In the genomic region with DNA sequence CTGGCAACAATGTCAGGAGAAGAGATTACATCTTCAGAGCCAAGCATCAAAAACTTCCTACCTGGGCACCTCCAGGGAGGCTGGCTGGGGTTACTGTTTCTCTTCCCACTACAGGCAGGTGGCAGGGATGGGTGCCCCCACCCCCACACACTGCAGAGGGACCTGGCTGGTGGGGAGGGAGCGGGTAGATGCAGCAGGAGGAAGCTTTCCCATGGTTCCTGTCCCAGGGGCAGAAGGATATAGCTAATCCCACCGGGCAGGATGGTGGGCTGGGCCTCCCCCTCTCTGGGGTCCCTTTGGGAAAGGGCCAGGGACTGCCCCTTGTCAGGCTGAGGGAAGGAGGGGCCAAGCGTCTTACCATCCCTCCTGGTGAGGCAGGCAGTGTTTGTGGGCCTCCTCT, we compare ENCODE assay signal across 9 cellular contexts. TPM values are rescaled to one million over a fixed set of nuclear protein-coding genes. Genes with fewer than 3 reads are reported as not detected.
DNase-seq lines count a peak whose midpoint lies in the region; ATAC-seq, FAIRE-seq and TF ChIP-seq lines count a peak whose summit lies in the region.
"Had no signal": no experiment of that assay in that cellular context is flagged by ENCODE, and none has a peak within 500 bp of the region (broad histone marks: within the 10 kb centered on the region; RNA-seq: fewer than 3 reads in every experiment).

No MANE protein-coding gene starts in this region.

- no peaks in the 10 kb centered on the region for H3K36me3 Mint-ChIP-seq in CD8-positive, alpha-beta T cell

- intact Hi-C loops in CD8-positive, alpha-beta T cell (cut with DNase I, micrococcal nuclease): no loop called here
- intact Hi-C loops in esophagus squamous epithelium (cut with DNase I): no loop called here
- intact Hi-C loops in ovary (cut with DNase I): no loop called here

- no peak for TF ChIP-seq EP300 in ovary (IDR thresholded peaks at IDR 0.05)

- POLR2A ChIA-PET in CD8-positive, alpha-beta T cell (lab: Charles Lee): interaction anchor here (1.3 to 2.1 kb wide), 2 partner anchors 12 to 101 kb away, joined by 3 to 8 read pairs; no protein-coding TSS in a partner anchor
- POLR2A ChIA-PET in RWPE1 (lab: Yijun Ruan, JAX; ENCODE audit: low non-redundant PET): no interaction called here

- TF ChIP-seq CTCF in CD8-positive, alpha-beta T cell (IDR thresholded peaks at IDR 0.05): no peak
- TF ChIP-seq CTCF in RWPE1 (conservative IDR thresholded peaks at IDR 0.05; ENCODE audit: low read depth) (no peak), esophagus squamous epithelium (IDR thresholded peaks at IDR 0.05) (no peak), ovary (IDR thresholded peaks at IDR 0.05) (no peak), D721Med (IDR thresholded peaks at IDR 0.05; ENCODE audit: insufficient read depth, missing control alignments) (no peak)

- no peak for ATAC-seq in CD8-positive, alpha-beta T cell
- ATAC-seq in HG02571 (IDR thresholded peaks at IDR 0.05; ENCODE audit: unreplicated experiment): no peak

- peaks cover 36% of the 10 kb centered on the region for H3K27me3 Mint-ChIP-seq in CD8-positive, alpha-beta T cell (ENCODE audit: low read depth)

- H3K27ac Mint-ChIP-seq in CD8-positive, alpha-beta T cell: no peak overlapping the region

- peaks cover 12% of the 10 kb centered on the region for H3K4me1 ChIP-seq in CD8-positive, alpha-beta T cell (ENCODE audit: insufficient read depth, low read length)
- H3K4me1 ChIP-seq in esophagus squamous epithelium (peaks cover 7 to 53% (median 11%) of the 10 kb centered on the region in 3 donors), ovary (ENCODE audit: insufficient read depth) (peaks cover 5% of the 10 kb centered on the region)

- no peaks in the 10 kb centered on the region for H3K9me3 Mint-ChIP-seq in CD8-positive, alpha-beta T cell

- no peaks in the 10 kb centered on the region for H3K27me3 ChIP-seq in CD8-positive, alpha-beta T cell (ENCODE audit: insufficient read depth, low read length)
- peaks cover 0 to 8% (median 0%) of the 10 kb centered on the region in 4 donors for H3K27me3 ChIP-seq in esophagus squamous epithelium
- H3K27me3 ChIP-seq in ovary: no peaks in the 10 kb centered on the region

- peak overlapping the region; percentile 41 for H3K4me3 ChIP-seq in CD8-positive, alpha-beta T cell (ENCODE audit: low read depth, low read length)
- H3K4me3 ChIP-seq in esophagus squamous epithelium (peak overlapping the region; percentile 32 to 78 (median 52)), ovary (peak overlapping the region; percentile 52)

- peaks cover 5% of the 10 kb centered on the region for H3K4me1 Mint-ChIP-seq in CD8-positive, alpha-beta T cell (ENCODE audit: low read depth)

- WGBS in esophagus squamous epithelium, 2 donors: 20 to 40% methylated on average over 1 of the region's 3 CpGs
- 47 to 64% (median 50%) methylated on average over 3 of the region's 3 CpGs for WGBS in ovary, 3 donors

- TF ChIP-seq POLR2A in esophagus squamous epithelium (IDR thresholded peaks at IDR 0.05): no peak
- TF ChIP-seq POLR2A in ovary (IDR thresholded peaks at IDR 0.05): no peak

- H3K9me3 ChIP-seq in CD8-positive, alpha-beta T cell (ENCODE audit: low read length): no peaks in the 10 kb centered on the region
- H3K9me3 ChIP-seq in esophagus squamous epithelium: no peaks in the 10 kb centered on the region
- H3K9me3 ChIP-seq in ovary: no peaks in the 10 kb centered on the region

- peak overlapping the region; percentile 75 for H3K4me3 Mint-ChIP-seq in CD8-positive, alpha-beta T cell

- no peak overlapping the region for H3K27ac ChIP-seq in CD8-positive, alpha-beta T cell (ENCODE audit: low read depth, low read length)
- H3K27ac ChIP-seq in RWPE1: peak overlapping the region; percentile 51
- H3K27ac ChIP-seq in esophagus squamous epithelium: peak overlapping the region in 3 of 4 donors; percentile 35 to 75 (median 72)
- H3K27ac ChIP-seq in ovary: peak overlapping the region; percentile 59 to 72

- DNase-seq in CD8-positive, alpha-beta T cell: no peak
- DNase-seq in RWPE1 (ENCODE audit: low spot score): no peak
- no peak for DNase-seq in esophagus squamous epithelium (lab: John Stamatoyannopoulos, UW)
- DNase-seq in ovary: peak in 1 of 5 donors; percentile 22
- DNase-seq in D721Med (ENCODE audit: insufficient read length, low spot score): no peak
- no peak for DNase-seq in NCI-H1105 (lab: John Stamatoyannopoulos, UW)
- no peak for DNase-seq in Kasumi-1 (lab: John Stamatoyannopoulos, UW)
- DNase-seq: T1000 had no signal

- H3K36me3 ChIP-seq in CD8-positive, alpha-beta T cell (ENCODE audit: insufficient read depth, low read length): no peaks in the 10 kb centered on the region
- no peaks in the 10 kb centered on the region for H3K36me3 ChIP-seq in esophagus squamous epithelium
- H3K36me3 ChIP-seq in ovary: no peaks in the 10 kb centered on the region

- FAIRE-seq in D721Med (lab: Jason Lieb, UNC): no peak

- CTCF ChIA-PET in CD8-positive, alpha-beta T cell (lab: Charles Lee): interaction anchor here (1.3 to 2.4 kb wide), 2 partner anchors 12 to 16 kb away, joined by 4 to 13 read pairs; no protein-coding TSS in a partner anchor
- CTCF ChIA-PET in RWPE1 (lab: Yijun Ruan, JAX): no interaction called here

RNA-seq across cellular contexts. Expression of gene MTMR4, which starts 16.7 kb away (rescaled TPM):
- total RNA-seq in CD8-positive, alpha-beta T cell: 10 to 100 TPM; 22.1 to 27.7 TPM
- 10 to 100 TPM; 21.7 to 34.5 (median 28.0) TPM for total RNA-seq in esophagus squamous epithelium
- 10 to 100 TPM; 23.8 to 60.1 (median 27.7) TPM for total RNA-seq in ovary
- 10 to 100 TPM; 14.5 to 28.7 TPM for polyA plus RNA-seq in ovary

RNA-seq across cellular contexts. Expression of gene HSF5, which starts 42.9 kb away (rescaled TPM):
- total RNA-seq in CD8-positive, alpha-beta T cell: 1 to 10 TPM; 1.1 to 1.6 TPM
- total RNA-seq in esophagus squamous epithelium (under 1 TPM in 1 of 4 donors, not detected in 3; under 0.01 TPM), ovary (not detected)
- under 1 TPM; 0.05 TPM for polyA plus RNA-seq in ovary
